ENCODE assay signal across 23 cellular contexts in the genomic region with DNA sequence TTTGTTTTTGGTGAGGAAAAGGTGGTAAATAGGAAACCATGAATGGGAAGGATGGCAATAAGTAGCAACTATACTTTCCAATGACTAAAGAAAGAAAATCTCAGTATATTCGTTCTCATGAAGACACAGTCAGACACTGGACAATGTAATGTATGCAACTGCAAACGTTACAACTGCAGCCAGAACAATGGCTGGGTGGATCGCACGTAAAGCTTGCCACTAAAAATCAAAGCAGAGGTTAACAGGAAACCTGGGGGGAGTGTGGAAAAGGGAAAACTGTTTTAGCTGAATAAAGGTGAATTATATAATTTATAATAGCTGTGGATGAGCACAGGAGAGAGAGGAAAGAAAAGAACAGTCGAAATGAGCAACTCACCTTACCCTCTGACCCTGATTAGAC. TPM values are rescaled to one million over a fixed set of nuclear protein-coding genes. Genes with fewer than 3 reads are reported as not detected.
DNase-seq lines count a peak whose midpoint lies in the region; ATAC-seq and TF ChIP-seq lines count a peak whose summit lies in the region.
"Had no signal": no experiment of that assay in that cellular context is flagged by ENCODE, and none has a peak within 500 bp of the region (broad histone marks: within the 10 kb centered on the region; RNA-seq: fewer than 3 reads in every experiment).

No MANE protein-coding gene starts in this region.

- no peaks in the 10 kb centered on the region for H3K9me3 Mint-ChIP-seq in MCF 10A (ENCODE audit: unreplicated experiment)
- no peaks in the 10 kb centered on the region for H3K9me3 Mint-ChIP-seq in activated T-helper 17 cell treated with anti-CD3 and anti-CD28 coated beads, Interleukin-2, amount 50 U/mL, for 72 hours
- H3K9me3 Mint-ChIP-seq in naive thymus-derived CD4-positive, alpha-beta T cell = no peaks in the 10 kb centered on the region

- no peaks in the 10 kb centered on the region for H3K27me3 Mint-ChIP-seq in MCF 10A (ENCODE audit: insufficient read depth, unreplicated experiment)
- no peaks in the 10 kb centered on the region for H3K27me3 Mint-ChIP-seq in activated T-helper 17 cell treated with anti-CD3 and anti-CD28 coated beads, Interleukin-2, amount 50 U/mL, for 72 hours
- H3K27me3 Mint-ChIP-seq in naive thymus-derived CD4-positive, alpha-beta T cell = no peaks in the 10 kb centered on the region
- H3K27me3 Mint-ChIP-seq: activated CD4-positive, alpha-beta T cell treated with anti-CD3 and anti-CD28 coated beads for 36 hours had no signal

- no peak overlapping the region for H3K27ac ChIP-seq in breast epithelium
- H3K27ac ChIP-seq in naive thymus-derived CD4-positive, alpha-beta T cell (ENCODE audit: low read depth, low read length) = no peak overlapping the region
- H3K27ac ChIP-seq: adrenal gland, gastrocnemius medialis, KMS-11, SJSA1 had no signal

- TF ChIP-seq POLR2A in breast epithelium (IDR thresholded peaks at IDR 0.05) = no peak

- no peak for TF ChIP-seq CTCF in MCF 10A (IDR thresholded peaks at IDR 0.05; ENCODE audit: unreplicated experiment)
- TF ChIP-seq CTCF in breast epithelium (IDR thresholded peaks at IDR 0.05) = no peak

- peaks cover 9% of the 10 kb centered on the region for H3K4me1 Mint-ChIP-seq in MCF 10A (ENCODE audit: insufficient read depth, unreplicated experiment)
- peaks cover 5% of the 10 kb centered on the region for H3K4me1 Mint-ChIP-seq in activated T-helper 17 cell treated with anti-CD3 and anti-CD28 coated beads, Interleukin-2, amount 50 U/mL, for 72 hours
- peaks cover 4 to 20% (median 7%) of the 10 kb centered on the region in 7 donors for H3K4me1 Mint-ChIP-seq in naive thymus-derived CD4-positive, alpha-beta T cell

- intact Hi-C loops in MCF 10A (cut with micrococcal nuclease) (no loop called here), breast epithelium (cut with DNase I; ENCODE audit: low total_unique reads) (no loop called here)
- intact Hi-C loops in naive thymus-derived CD4-positive, alpha-beta T cell (cut with micrococcal nuclease) = no loop called here

- H3K36me3 Mint-ChIP-seq in MCF 10A (ENCODE audit: insufficient read depth, unreplicated experiment) = peaks cover 53% of the 10 kb centered on the region
- peaks cover 85% of the 10 kb centered on the region for H3K36me3 Mint-ChIP-seq in activated T-helper 17 cell treated with anti-CD3 and anti-CD28 coated beads, Interleukin-2, amount 50 U/mL, for 72 hours (ENCODE audit: low read depth)
- peaks cover 17 to 62% (median 23%) of the 10 kb centered on the region in 5 donors for H3K36me3 Mint-ChIP-seq in naive thymus-derived CD4-positive, alpha-beta T cell

- no peak overlapping the region for H3K4me3 ChIP-seq in breast epithelium
- H3K4me3 ChIP-seq in naive thymus-derived CD4-positive, alpha-beta T cell (ENCODE audit: low read length) = no peak overlapping the region
- H3K4me3 ChIP-seq: adrenal gland, gastrocnemius medialis, hepatocyte, right lobe of liver, SJSA1, upper lobe of left lung had no signal

- ATAC-seq in activated T-helper 17 cell treated with anti-CD3 and anti-CD28 coated beads, Interleukin-2, amount 50 U/mL, for 72 hours (replicated peaks) = no peak
- no peak for ATAC-seq in naive thymus-derived CD4-positive, alpha-beta T cell
- ATAC-seq: activated CD4-positive, alpha-beta T cell treated with anti-CD3 and anti-CD28 coated beads for 36 hours; gastrocnemius medialis; left lobe of liver; right lobe of liver had no signal

- CTCF ChIA-PET in MCF 10A (lab: Yijun Ruan, JAX) = interaction anchor here (0.6 to 1.2 kb wide), 4 partner anchors 10 to 119 kb away, joined by 3 read pairs; no protein-coding TSS in a partner anchor
- CTCF ChIA-PET in naive thymus-derived CD4-positive, alpha-beta T cell (lab: Charles Lee) = no interaction called here

- no peaks in the 10 kb centered on the region for H3K9me3 ChIP-seq in breast epithelium
- no peaks in the 10 kb centered on the region for H3K9me3 ChIP-seq in naive thymus-derived CD4-positive, alpha-beta T cell (ENCODE audit: control insufficient read depth in 2 of 3, low read length in 3 of 3)
- H3K9me3 ChIP-seq: adrenal gland, gastrocnemius medialis, right lobe of liver, SJSA1, upper lobe of left lung had no signal

- BruUV-seq in MCF 10A (replicated peaks; lab: Mats Ljungman, UMichigan) = TSS peak; percentile 33

- no peak for DNase-seq in MCF 10A (ENCODE audit: unreplicated experiment)
- DNase-seq in breast epithelium (ENCODE audit: low spot score in 2 of 2) = no peak
- DNase-seq in naive thymus-derived CD4-positive, alpha-beta T cell = no peak
- DNase-seq in mesenteric fat pad (ENCODE audit: low spot score) = no peak
- DNase-seq in stimulated activated CD4-positive, alpha-beta T cell treated with anti-CD3 and anti-CD28 coated beads, Interleukin-2, amount 100 ng/mL, for 24 hours = no peak
- no peak for DNase-seq in activated CD8-positive, alpha-beta memory T cell treated with anti-CD3 and anti-CD28 coated beads, Interleukin-2, amount 50 U/mL, for 48 hours
- no peak for DNase-seq in HK-2 (ENCODE audit: unreplicated experiment)
- DNase-seq: ACHN; activated CD4-positive, alpha-beta T cell treated with anti-CD3 and anti-CD28 coated beads for 36 hours; activated effector memory CD4-positive, alpha-beta T cell treated with Interleukin-2 at 50 U/mL for 16 hours; adrenal gland; gastrocnemius medialis; GOT3; MV-4-11; NCI-H510A treated with DMSO at 0.1 percent for 48 hours; NK-92 treated with Interleukin-12 subunit alpha and Interleukin-12 subunit beta, amount 100 ng/mL, for 24 hours; right lobe of liver; upper lobe of left lung had no signal

- H3K27ac Mint-ChIP-seq in MCF 10A (ENCODE audit: low read depth, unreplicated experiment) = peak overlapping the region; percentile 67
- peak overlapping the region; percentile 51 for H3K27ac Mint-ChIP-seq in activated T-helper 17 cell treated with anti-CD3 and anti-CD28 coated beads, Interleukin-2, amount 50 U/mL, for 72 hours
- H3K27ac Mint-ChIP-seq in naive thymus-derived CD4-positive, alpha-beta T cell = peak overlapping the region in 7 of 9 donors; percentile 3 to 82 (median 69)
- H3K27ac Mint-ChIP-seq: activated CD4-positive, alpha-beta T cell treated with anti-CD3 and anti-CD28 coated beads for 36 hours had no signal

- H3K27me3 ChIP-seq in breast epithelium = no peaks in the 10 kb centered on the region
- no peaks in the 10 kb centered on the region for H3K27me3 ChIP-seq in naive thymus-derived CD4-positive, alpha-beta T cell (ENCODE audit: control insufficient read depth in 2 of 2, insufficient read depth in 2 of 2, low read length in 2 of 2)
- H3K27me3 ChIP-seq: adrenal gland, gastrocnemius medialis, hepatocyte, right lobe of liver, SJSA1, upper lobe of left lung had no signal

- POLR2A ChIA-PET in MCF 10A (lab: Yijun Ruan, JAX) = interaction anchor here (0.6 to 1.4 kb wide), 3 partner anchors 12 to 197 kb away, joined by 3 to 5 read pairs (median 4); no protein-coding TSS in a partner anchor
- POLR2A ChIA-PET in naive thymus-derived CD4-positive, alpha-beta T cell (lab: Charles Lee) = interaction anchor here (0.6 kb wide), 1 partner anchor 378 kb away, joined by 4 read pairs; no protein-coding TSS in a partner anchor

- H3K36me3 ChIP-seq in breast epithelium = no peaks in the 10 kb centered on the region
- H3K36me3 ChIP-seq in naive thymus-derived CD4-positive, alpha-beta T cell (ENCODE audit: control insufficient read depth in 2 of 3, insufficient read depth in 3 of 3, low read length in 3 of 3) = peaks cover 19 to 80% (median 22%) of the 10 kb centered on the region in 3 experiments
- H3K36me3 ChIP-seq: gastrocnemius medialis, right lobe of liver had no signal

- no peak overlapping the region for H3K4me3 Mint-ChIP-seq in MCF 10A (ENCODE audit: unreplicated experiment)
- H3K4me3 Mint-ChIP-seq in activated T-helper 17 cell treated with anti-CD3 and anti-CD28 coated beads, Interleukin-2, amount 50 U/mL, for 72 hours = no peak overlapping the region
- H3K4me3 Mint-ChIP-seq in naive thymus-derived CD4-positive, alpha-beta T cell = no peak overlapping the region
- H3K4me3 Mint-ChIP-seq: activated CD4-positive, alpha-beta T cell treated with anti-CD3 and anti-CD28 coated beads for 36 hours had no signal

- no peaks in the 10 kb centered on the region for H3K4me1 ChIP-seq in breast epithelium
- no peaks in the 10 kb centered on the region for H3K4me1 ChIP-seq in naive thymus-derived CD4-positive, alpha-beta T cell (ENCODE audit: control insufficient read depth in 2 of 2, insufficient read depth in 2 of 2, low read length in 2 of 2)
- H3K4me1 ChIP-seq: gastrocnemius medialis, SJSA1 had no signal

RNA-seq across cellular contexts. Expression of a gene that starts 33.3 kb away (rescaled TPM):
- 34.2 and 46.0 TPM in 2 replicates for total RNA-seq in MCF 10A (2022)
- total RNA-seq in breast epithelium = 1 to 10 TPM; 4.5 to 6.6 (median 5.2) TPM
- 10 to 100 TPM; 10.6 to 16.5 TPM for total RNA-seq in activated T-helper 17 cell treated with anti-CD3 and anti-CD28 coated beads, Interleukin-2, amount 50 U/mL, for 72 hours
- 10 to 100 TPM; 11.1 to 30.8 (median 18.4) TPM for total RNA-seq in naive thymus-derived CD4-positive, alpha-beta T cell
- polyA plus RNA-seq in naive thymus-derived CD4-positive, alpha-beta T cell = 10 to 100 TPM; 10.0 to 13.4 TPM
- 6.5 TPM for total RNA-seq in mesenteric fat pad
